Comparison of ENCODE assay signal across 18 cellular contexts in genomic region chr6:19759117-19759880, GRCh38.
DNase-seq lines count a peak whose midpoint lies in the region; ATAC-seq and TF ChIP-seq lines count a peak whose summit lies in the region.
"Had no signal": no experiment of that assay in that cellular context is flagged by ENCODE, and none has a peak within 500 bp of the region (broad histone marks: within the 10 kb centered on the region; RNA-seq: fewer than 3 reads in every experiment).

No MANE protein-coding gene starts in this region.

- H3K36me3 Mint-ChIP-seq in activated naive CD8-positive, alpha-beta T cell treated with anti-CD3 and anti-CD28 coated beads, Interleukin-2, amount 50 U/mL, for 24 hours (ENCODE audit: low read depth), result no peaks in the 10 kb centered on the region

- H3K27me3 Mint-ChIP-seq in activated naive CD8-positive, alpha-beta T cell treated with anti-CD3 and anti-CD28 coated beads, Interleukin-2, amount 50 U/mL, for 24 hours, result no peaks in the 10 kb centered on the region

- no peaks in the 10 kb centered on the region for H3K9me3 Mint-ChIP-seq in activated naive CD8-positive, alpha-beta T cell treated with anti-CD3 and anti-CD28 coated beads, Interleukin-2, amount 50 U/mL, for 24 hours
- H3K9me3 Mint-ChIP-seq: activated T-helper 1 cell treated with anti-CD3 and anti-CD28 coated beads, Interleukin-12 subunit alpha, Interleukin-12 subunit beta, Interleukin-2, Interleukin-4 antibody, amounts not matched to agents 30 ng/mL and 10 ng/mL and 1 ng/mL, durations not matched to agents 14 hours and 24 hours and 36 hours had no signal

- TF ChIP-seq CTCF in HFF-Myc (IDR thresholded peaks at IDR 0.05; ENCODE audit: low read depth, low read length, missing control alignments), result no peak
- TF ChIP-seq CTCF in foreskin fibroblast (IDR thresholded peaks at IDR 0.05; ENCODE audit: low read depth, low read length), result no peak
- TF ChIP-seq CTCF in GM20000 (IDR thresholded peaks at IDR 0.05; ENCODE audit: extremely low read depth, missing control alignments), result no peak

- no peak overlapping the region for H3K4me3 Mint-ChIP-seq in activated naive CD8-positive, alpha-beta T cell treated with anti-CD3 and anti-CD28 coated beads, Interleukin-2, amount 50 U/mL, for 24 hours
- H3K4me3 Mint-ChIP-seq: activated T-helper 1 cell treated with anti-CD3 and anti-CD28 coated beads, Interleukin-12 subunit alpha, Interleukin-12 subunit beta, Interleukin-2, Interleukin-4 antibody, amounts not matched to agents 30 ng/mL and 10 ng/mL and 1 ng/mL, durations not matched to agents 14 hours and 24 hours and 36 hours; GM23338 had no signal

- no peak overlapping the region for H3K27ac Mint-ChIP-seq in activated naive CD8-positive, alpha-beta T cell treated with anti-CD3 and anti-CD28 coated beads, Interleukin-2, amount 50 U/mL, for 24 hours
- H3K27ac Mint-ChIP-seq: activated T-helper 1 cell treated with anti-CD3 and anti-CD28 coated beads, Interleukin-12 subunit alpha, Interleukin-12 subunit beta, Interleukin-2, Interleukin-4 antibody, amounts not matched to agents 30 ng/mL and 10 ng/mL and 1 ng/mL, durations not matched to agents 14 hours and 24 hours and 36 hours; GM23338 had no signal

- peak; percentile 89 for DNase-seq in A172 (ENCODE audit: low spot score)
- DNase-seq in HFF-Myc (ENCODE audit: extremely low read depth, low read depth), result peak; percentile 59
- DNase-seq in amniotic epithelial cell (ENCODE audit: low read depth), result peak; percentile 67
- peak; percentile 75 to 78 for DNase-seq in foreskin fibroblast
- DNase-seq in activated naive CD8-positive, alpha-beta T cell treated with anti-CD3 and anti-CD28 coated beads, Interleukin-2, amount 50 U/mL, for 24 hours, result no peak
- no peak for DNase-seq in GM20000 (ENCODE audit: low spot score)
- no peak for DNase-seq in effector CD4-positive, alpha-beta T cell
- DNase-seq in COLO668 (lab: John Stamatoyannopoulos, UW; ENCODE audit: unreplicated experiment), result no peak
- DNase-seq: 8988T, body of pancreas, DMS 273 treated with DMSO at 0.1 percent for 48 hours, NCI-H1048, NCI-H2227 treated with DMSO at 0.1 percent for 48 hours, pancreas, upper lobe of left lung had no signal

- H3K4me3 ChIP-seq in HFF-Myc (replicated peaks; ENCODE audit: low read depth, low read length) (no peak overlapping the region), foreskin fibroblast (ENCODE audit: low read depth in 1 of 2, low read length in 2 of 2) (no peak overlapping the region)
- H3K4me3 ChIP-seq: body of pancreas, GM12878, GM23338, pancreas, upper lobe of left lung had no signal

- no peak for ATAC-seq in activated naive CD8-positive, alpha-beta T cell treated with anti-CD3 and anti-CD28 coated beads, Interleukin-2, amount 50 U/mL, for 24 hours
- ATAC-seq: body of pancreas, GM12878, GM23338, pancreas had no signal

- no peaks in the 10 kb centered on the region for H3K4me1 Mint-ChIP-seq in activated naive CD8-positive, alpha-beta T cell treated with anti-CD3 and anti-CD28 coated beads, Interleukin-2, amount 50 U/mL, for 24 hours

Comparison
In these comparisons a context has a peak if more than half of its experiments do, and no peak if none do; other contexts are left out.
1. DNase-seq: peak in A172 (single experiment), HFF-Myc (single experiment), amniotic epithelial cell (single experiment) and foreskin fibroblast (2 of 2); none in activated naive CD8-positive, alpha-beta T cell treated with anti-CD3 and anti-CD28 coated beads, Interleukin-2, amount 50 U/mL, for 24 hours (single experiment), GM20000 (single experiment), effector CD4-positive, alpha-beta T cell (single experiment) and COLO668 (single experiment).